8 cellular contexts compared by ENCODE assay signal in the genomic region with DNA sequence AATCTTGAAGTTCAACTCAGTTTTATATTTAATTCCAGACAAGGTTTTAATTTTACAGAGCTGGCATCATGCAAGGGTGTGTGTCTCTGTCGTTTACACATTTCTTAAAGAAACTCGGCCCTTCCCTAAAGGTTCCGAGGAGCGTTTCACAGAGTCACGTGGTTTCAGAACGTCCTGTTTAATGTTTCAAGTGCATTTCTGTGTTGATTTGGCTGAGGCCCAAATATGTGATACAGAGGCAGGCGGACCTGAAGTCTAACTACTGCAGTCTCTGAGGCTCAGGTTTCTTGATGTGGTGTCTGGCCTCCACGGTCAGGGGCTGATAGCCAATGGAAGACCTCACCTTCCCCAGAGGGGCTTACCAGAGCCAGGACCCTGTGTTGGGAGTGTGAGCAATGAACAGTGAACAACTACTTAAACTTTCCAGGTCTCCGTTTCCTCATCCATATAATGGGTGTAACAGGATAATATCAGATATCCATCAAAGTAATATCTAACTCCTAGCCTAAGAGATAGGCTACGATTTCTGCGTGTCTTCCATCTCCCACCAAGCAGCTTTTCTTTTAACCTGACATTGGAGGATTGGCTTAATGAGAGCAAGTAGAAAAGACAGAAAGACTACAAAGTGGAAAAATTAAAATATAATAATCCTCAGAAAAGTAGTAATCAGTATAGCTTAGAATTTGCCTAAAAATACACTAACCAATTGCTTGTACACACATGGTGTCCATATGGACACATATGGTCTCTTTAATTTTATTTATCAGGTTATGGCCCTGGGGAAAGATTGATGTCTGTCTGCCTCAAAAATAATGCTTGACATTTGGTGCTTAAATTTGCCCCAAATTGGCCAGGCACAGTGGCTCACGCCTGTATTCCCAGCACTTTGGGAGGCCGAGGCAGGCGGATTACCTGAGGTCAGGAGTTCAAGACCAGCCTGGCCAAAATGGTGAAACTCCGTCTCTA. TPM values are rescaled to one million over a fixed set of nuclear protein-coding genes. Genes with fewer than 3 reads are reported as not detected.
DNase-seq lines count a peak whose midpoint lies in the region; ATAC-seq and TF ChIP-seq lines count a peak whose summit lies in the region.

No MANE protein-coding gene starts in this region.

- intact Hi-C loops in mammary epithelial cell (cut with micrococcal nuclease) = no loop called here

- H3K4me2 ChIP-seq in mammary epithelial cell (ENCODE audit: insufficient read depth, low read depth, low read length) = peak overlapping the region; percentile 96

- dilution Hi-C loops in mammary epithelial cell (cut with HindIII; ENCODE audit: low sequenced_read_pairs) = no loop called here

- H3K27ac ChIP-seq in mammary epithelial cell (ENCODE audit: insufficient read depth, low read depth, low read length) = no peak overlapping the region

- CTCF ChIA-PET in mammary epithelial cell (lab: Charles Lee; ENCODE audit: low non-redundant PET) = no interaction called here

- peak overlapping the region; percentile 90 for H2AFZ ChIP-seq in mammary epithelial cell (ENCODE audit: low read depth, low read length)

- peaks cover 38% of the 10 kb centered on the region for H3K4me1 Mint-ChIP-seq in activated naive CD4-positive, alpha-beta T cell treated with anti-CD3 and anti-CD28 coated beads, Interleukin-2, amount 50 U/mL, for 24 hours
- peaks cover 34% of the 10 kb centered on the region for H3K4me1 Mint-ChIP-seq in mesothelial cell of epicardium

- no peak for DNase-seq in activated naive CD4-positive, alpha-beta T cell (lab: John Stamatoyannopoulos, UW)
- DNase-seq in NCI-H748 treated with DMSO at 0.1 percent for 48 hours (lab: John Stamatoyannopoulos, UW) (peak; percentile 18), mammary epithelial cell (peak; percentile 47), mesothelial cell of epicardium (ENCODE audit: low spot score in 2 of 2, unreplicated experiment in 2 of 2) (no peak), HPDE6-E6E7 (ENCODE audit: extremely low spot score) (no peak)
- DNase-seq in stimulated activated naive CD4-positive, alpha-beta T cell treated with Interleukin-2 at 50 U/mL for 16 hours (lab: John Stamatoyannopoulos, UW) = no peak

- no TSS peak for BruUV-seq in mammary epithelial cell (replicated peaks; lab: Mats Ljungman, UMichigan)

- ATAC-seq in GM18517 (IDR thresholded peaks at IDR 0.05; ENCODE audit: unreplicated experiment) = no peak

- no peaks in the 10 kb centered on the region for H3K27me3 ChIP-seq in mammary epithelial cell (ENCODE audit: insufficient read depth, low read length)

- no peaks in the 10 kb centered on the region for H3K36me3 Mint-ChIP-seq in activated naive CD4-positive, alpha-beta T cell treated with anti-CD3 and anti-CD28 coated beads, Interleukin-2, amount 50 U/mL, for 24 hours
- no peaks in the 10 kb centered on the region for H3K36me3 Mint-ChIP-seq in mesothelial cell of epicardium

- no peaks in the 10 kb centered on the region for H4K20me1 ChIP-seq in mammary epithelial cell (ENCODE audit: insufficient read depth, low read length)

- no peak overlapping the region for H3K9ac ChIP-seq in mammary epithelial cell (ENCODE audit: insufficient read depth, low read length)

- no peaks in the 10 kb centered on the region for H3K27me3 Mint-ChIP-seq in activated naive CD4-positive, alpha-beta T cell treated with anti-CD3 and anti-CD28 coated beads, Interleukin-2, amount 50 U/mL, for 24 hours
- H3K27me3 Mint-ChIP-seq in mesothelial cell of epicardium (ENCODE audit: low read depth) = peaks cover 11% of the 10 kb centered on the region

- H3K4me1 ChIP-seq in mammary epithelial cell (ENCODE audit: insufficient read depth, low read length) = peaks cover 19% of the 10 kb centered on the region

- in situ Hi-C loops in mammary epithelial cell (cut with MboI; ENCODE audit: low sequenced_read_pairs in 2 of 2) = no loop called here

- H3K9me3 Mint-ChIP-seq in activated naive CD4-positive, alpha-beta T cell treated with anti-CD3 and anti-CD28 coated beads, Interleukin-2, amount 50 U/mL, for 24 hours = no peaks in the 10 kb centered on the region
- no peaks in the 10 kb centered on the region for H3K9me3 Mint-ChIP-seq in mesothelial cell of epicardium

- peak overlapping the region; percentile 92 for H3K4me3 Mint-ChIP-seq in activated naive CD4-positive, alpha-beta T cell treated with anti-CD3 and anti-CD28 coated beads, Interleukin-2, amount 50 U/mL, for 24 hours
- peak overlapping the region; percentile 85 for H3K4me3 Mint-ChIP-seq in mesothelial cell of epicardium

- 46% methylated on average over 15 of the region's 15 CpGs for WGBS in mammary epithelial cell (ENCODE audit: low coverage, missing lambda C conversion rate)

- TF ChIP-seq CTCF in mammary epithelial cell (conservative IDR thresholded peaks at IDR 0.05 in 1 of 2, IDR thresholded peaks at IDR 0.05 in 1 of 2; ENCODE audit: extremely low read depth in 1 of 2, insufficient read depth in 1 of 2, low read depth in 1 of 2, low read length in 2 of 2) (no peak), mesothelial cell of epicardium (IDR thresholded peaks at IDR 0.05; ENCODE audit: unreplicated experiment) (no peak)

- no peaks in the 10 kb centered on the region for H3K79me2 ChIP-seq in mammary epithelial cell (ENCODE audit: insufficient read depth, low read length)

- H3K27ac Mint-ChIP-seq in activated naive CD4-positive, alpha-beta T cell treated with anti-CD3 and anti-CD28 coated beads, Interleukin-2, amount 50 U/mL, for 24 hours = peak overlapping the region; percentile 30
- H3K27ac Mint-ChIP-seq in mesothelial cell of epicardium = peak overlapping the region; percentile 92

- peak overlapping the region; percentile 23 to 60 (median 53) for H3K4me3 ChIP-seq in mammary epithelial cell (replicated peaks in 1 of 3; ENCODE audit: insufficient read depth in 1 of 3, low read depth in 2 of 3, low read length in 3 of 3)

- H3K9me3 ChIP-seq in mammary epithelial cell (replicated peaks; ENCODE audit: insufficient read depth, low read length) = no peaks in the 10 kb centered on the region

- H3K36me3 ChIP-seq in mammary epithelial cell (ENCODE audit: insufficient read depth, low read length) = no peaks in the 10 kb centered on the region

RNA-seq across cellular contexts. Expression of gene TRIM2, which starts 50.0 kb away (rescaled TPM):
- total RNA-seq in mammary epithelial cell (10 to 100 TPM; 19.5 to 65.2 TPM), mesothelial cell of epicardium (47.3 to 50.1 TPM (median 48.8 TPM) in 3 replicates)
- 11.0 TPM for polyA plus RNA-seq in mammary epithelial cell
- 31.4 TPM for polyA minus RNA-seq in mammary epithelial cell

Comparison
In these comparisons a context has a peak if more than half of its experiments do, and no peak if none do; other contexts are left out.
1. DNase-seq: peak in NCI-H748 treated with DMSO at 0.1 percent for 48 hours (single experiment) and mammary epithelial cell (single experiment); none in activated naive CD4-positive, alpha-beta T cell (0 of 4), mesothelial cell of epicardium (0 of 2), HPDE6-E6E7 (single experiment) and stimulated activated naive CD4-positive, alpha-beta T cell treated with Interleukin-2 at 50 U/mL for 16 hours (single experiment).